8 cellular contexts compared by ENCODE assay signal in the genomic region with DNA sequence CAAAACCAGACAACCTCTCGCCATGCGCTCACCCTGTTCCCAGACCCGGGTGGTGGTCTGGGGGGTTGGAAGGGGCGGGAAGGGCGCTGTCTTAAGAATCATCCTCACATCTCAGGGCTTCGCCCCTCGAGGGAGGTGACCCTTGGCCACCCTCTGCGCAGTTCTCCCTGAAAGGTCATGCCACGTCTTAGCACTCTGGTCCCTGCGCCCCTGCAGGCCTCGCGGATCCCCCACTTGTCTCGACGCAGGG. TPM values are rescaled to one million over a fixed set of nuclear protein-coding genes. Genes with fewer than 3 reads are reported as not detected.
A peak's percentile ranks its signal among the peaks of the same experiment; 100 is the strongest.
DNase-seq lines count a peak whose midpoint lies in the region; ATAC-seq and TF ChIP-seq lines count a peak whose summit lies in the region.

No MANE protein-coding gene starts in this region.

- H3K4me1 ChIP-seq in lower lobe of right lung (peaks cover 20% of the 10 kb centered on the region), upper lobe of right lung (peaks cover 4% of the 10 kb centered on the region)

- H3K9me3 ChIP-seq in lower lobe of right lung (no peaks in the 10 kb centered on the region), upper lobe of right lung (no peaks in the 10 kb centered on the region)

- H3K4me3 Mint-ChIP-seq in activated T-cell treated with anti-CD3 and anti-CD28 coated beads, Interleukin-2, amount 50 U/mL, for 24 hours: peak overlapping the region; percentile 77
- H3K4me3 Mint-ChIP-seq in brain: peak overlapping the region in 4 of 5 experiments; percentile 87 to 91 (median 88)

- intact Hi-C loops in lower lobe of right lung (cut with DNase I): no loop called here
- intact Hi-C loops in upper lobe of right lung (cut with DNase I): no loop called here

- peak overlapping the region; percentile 22 for H3K27ac Mint-ChIP-seq in activated T-cell treated with anti-CD3 and anti-CD28 coated beads, Interleukin-2, amount 50 U/mL, for 24 hours
- no peak overlapping the region for H3K27ac Mint-ChIP-seq in brain

- H3K36me3 Mint-ChIP-seq in activated T-cell treated with anti-CD3 and anti-CD28 coated beads, Interleukin-2, amount 50 U/mL, for 24 hours (ENCODE audit: low read depth): no peaks in the 10 kb centered on the region
- H3K36me3 Mint-ChIP-seq in brain: no peaks in the 10 kb centered on the region

- H3K27ac ChIP-seq in lower lobe of right lung: peak overlapping the region; percentile 4
- peak overlapping the region; percentile 24 for H3K27ac ChIP-seq in upper lobe of right lung

- no peaks in the 10 kb centered on the region for H3K9me3 Mint-ChIP-seq in activated T-cell treated with anti-CD3 and anti-CD28 coated beads, Interleukin-2, amount 50 U/mL, for 24 hours
- H3K9me3 Mint-ChIP-seq in brain: peaks cover 0 to 3% (median 0%) of the 10 kb centered on the region in 5 experiments

- H3K4me3 ChIP-seq in lower lobe of right lung: peak overlapping the region; percentile 55
- peak overlapping the region; percentile 57 for H3K4me3 ChIP-seq in upper lobe of right lung

- ATAC-seq in lower lobe of right lung (peak in 1 of 2 donors; percentile 5), upper lobe of right lung (no peak), HG02678 (IDR thresholded peaks at IDR 0.05; ENCODE audit: unreplicated experiment) (no peak)

- peaks cover 22% of the 10 kb centered on the region for H3K4me1 Mint-ChIP-seq in activated T-cell treated with anti-CD3 and anti-CD28 coated beads, Interleukin-2, amount 50 U/mL, for 24 hours (ENCODE audit: low read depth)
- H3K4me1 Mint-ChIP-seq in brain: peaks cover 21% of the 10 kb centered on the region

- peak; percentile 48 for DNase-seq in activated T-cell treated with anti-CD3 and anti-CD28 coated beads, Interleukin-2, amount 50 U/mL, for 24 hours
- DNase-seq in activated T-cell treated with anti-CD3 and anti-CD28 coated beads for 4 hours: no peak
- DNase-seq in lower lobe of right lung: no peak
- DNase-seq in upper lobe of right lung: no peak
- DNase-seq in midbrain (lab: John Stamatoyannopoulos, UW): no peak
- DNase-seq in NCI-H1048 (lab: John Stamatoyannopoulos, UW): no peak

- H3K27me3 ChIP-seq in lower lobe of right lung (ENCODE audit: low read depth) (peaks cover 26% of the 10 kb centered on the region), upper lobe of right lung (peaks cover 9% of the 10 kb centered on the region)

- TF ChIP-seq CTCF in brain (conservative IDR thresholded peaks at IDR 0.05) (no peak), lower lobe of right lung (IDR thresholded peaks at IDR 0.05) (no peak), upper lobe of right lung (IDR thresholded peaks at IDR 0.05) (no peak)

- peaks cover 48% of the 10 kb centered on the region for H3K27me3 Mint-ChIP-seq in activated T-cell treated with anti-CD3 and anti-CD28 coated beads, Interleukin-2, amount 50 U/mL, for 24 hours
- peaks cover 31% of the 10 kb centered on the region for H3K27me3 Mint-ChIP-seq in brain

- H3K36me3 ChIP-seq in lower lobe of right lung (no peaks in the 10 kb centered on the region), upper lobe of right lung (no peaks in the 10 kb centered on the region)

RNA-seq across cellular contexts. Expression of gene CAPRIN2, which starts 40.6 kb away (rescaled TPM):
- 4.2 TPM for polyA plus RNA-seq in brain (ENCODE audit: insufficient read depth, low read depth, low replicate concordance)
- total RNA-seq in lower lobe of right lung (20.4 TPM), upper lobe of right lung (17.2 TPM)
